Comparison of ENCODE assay signal across 24 cellular contexts in genomic region chr12:128510527-128510926, GRCh38.
A peak's percentile ranks its signal among the peaks of the same experiment; 100 is the strongest.
DNase-seq lines count a peak whose midpoint lies in the region; ATAC-seq lines count a peak whose summit lies in the region.
"Had no signal": no experiment of that assay in that cellular context is flagged by ENCODE, and none has a peak within 500 bp of the region (broad histone marks: within the 10 kb centered on the region; RNA-seq: fewer than 3 reads in every experiment).

No MANE protein-coding gene starts in this region.

- no peak overlapping the region for H3K18ac ChIP-seq in neuronal stem cell (ENCODE audit: low read length)

- H3K27ac ChIP-seq in neuronal stem cell (replicated peaks; ENCODE audit: low read length): no peak overlapping the region
- H3K27ac ChIP-seq: A549, SJSA1 had no signal

- H2BK15ac ChIP-seq in neuronal stem cell (ENCODE audit: low read length): no peak overlapping the region

- no peak overlapping the region for H3K4me3 ChIP-seq in neuronal stem cell (ENCODE audit: low read length in 2 of 2)
- H3K4me3 ChIP-seq: A549, SJSA1 had no signal

- H3K9ac ChIP-seq in neuronal stem cell (ENCODE audit: low read depth, low read length, poor library complexity): no peak overlapping the region

- no peak overlapping the region for H2BK5ac ChIP-seq in neuronal stem cell (ENCODE audit: low read length)

- H2AK5ac ChIP-seq in neuronal stem cell (ENCODE audit: low read depth, low read length): no peak overlapping the region

- no peak overlapping the region for H4K8ac ChIP-seq in neuronal stem cell (ENCODE audit: low read depth, low read length)

- no peak overlapping the region for H3K4ac ChIP-seq in neuronal stem cell (ENCODE audit: low read length)

- H3K9me3 ChIP-seq in neuronal stem cell (replicated peaks in 1 of 2; ENCODE audit: control insufficient read depth in 2 of 2, insufficient read depth in 1 of 2, low read depth in 1 of 2, low read length in 2 of 2): peaks cover 3 to 26% of the 10 kb centered on the region in 2 donors

- peak overlapping the region; percentile 41 for H3K14ac ChIP-seq in neuronal stem cell (ENCODE audit: low read length)

- ATAC-seq in HG03159 (IDR thresholded peaks at IDR 0.05; ENCODE audit: unreplicated experiment) (no peak), esophagus mucosa (no peak)
- ATAC-seq: A549, HepG2, T-cell had no signal

- H3K27me3 ChIP-seq in neuronal stem cell (ENCODE audit: control insufficient read depth in 3 of 3, insufficient read depth in 3 of 3, low read depth in 1 of 3, low read length in 3 of 3): no peaks in the 10 kb centered on the region
- H3K27me3 ChIP-seq: SJSA1 had no signal

- H2BK120ac ChIP-seq in neuronal stem cell (ENCODE audit: low read depth, low read length): no peak overlapping the region

- DNase-seq in DMS79 (lab: John Stamatoyannopoulos, UW) (peak; percentile 95), H4 (ENCODE audit: low spot score) (peak; percentile 8), SW480 (ENCODE audit: low spot score) (peak; percentile 50), neuronal stem cell (ENCODE audit: low spot score) (no peak), NCI-H146 (lab: John Stamatoyannopoulos, UW) (no peak)
- DNase-seq: Calu3; CD8-positive, alpha-beta memory T cell; DMS53; Kasumi-1; NCI-H1417; NCI-H1694 treated with DMSO at 0.1 percent for 48 hours; NCI-H2081; NCI-H2171; NCI-H345; NCI-H510A treated with DMSO at 0.1 percent for 48 hours; NCI-H748 treated with DMSO at 0.1 percent for 48 hours; Right ventricle myocardium superior; RPMI8226; T-cell had no signal

- H2AFZ ChIP-seq in neuronal stem cell (ENCODE audit: low read length): no peak overlapping the region

- H3K4me2 ChIP-seq in neuronal stem cell (ENCODE audit: insufficient read depth, low read length, poor library complexity, severe bottlenecking): no peak overlapping the region
- H3K4me2 ChIP-seq: A549 had no signal

- peaks cover 0 to 2% of the 10 kb centered on the region in 2 donors for H3K36me3 ChIP-seq in neuronal stem cell (replicated peaks in 1 of 2; ENCODE audit: control insufficient read depth in 2 of 2, insufficient read depth in 2 of 2, low read length in 2 of 2)
- H3K36me3 ChIP-seq: SJSA1 had no signal

- no peaks in the 10 kb centered on the region for H3K79me1 ChIP-seq in neuronal stem cell (ENCODE audit: low read depth, low read length)

- no peak overlapping the region for H4K91ac ChIP-seq in neuronal stem cell (ENCODE audit: low read depth, low read length, poor library complexity)

- H3K23ac ChIP-seq in neuronal stem cell (ENCODE audit: low read depth, low read length, poor library complexity): peak overlapping the region; percentile 61

- no CpG with 5 or more reads among the region's 9 CpGs for WGBS in neuronal stem cell (ENCODE audit: extremely low coverage in 2 of 2, insufficient read length in 2 of 2, insufficient replicate concordance in 1 of 2), 2 donors

- peaks cover 0 to 2% of the 10 kb centered on the region in 2 donors for H3K4me1 ChIP-seq in neuronal stem cell (ENCODE audit: control insufficient read depth in 2 of 2, insufficient read depth in 1 of 2, low read depth in 1 of 2, low read length in 2 of 2)
- H3K4me1 ChIP-seq: A549, SJSA1 had no signal

- H2BK12ac ChIP-seq in neuronal stem cell (ENCODE audit: low read length): no peak overlapping the region

Comparison
In these comparisons a context has a peak if more than half of its experiments do, and no peak if none do; other contexts are left out.
1. DNase-seq: peak in DMS79 (single experiment), H4 (single experiment) and SW480 (single experiment); none in neuronal stem cell (single experiment) and NCI-H146 (single experiment).